Comparison of ENCODE assay signal across 13 cellular contexts in genomic region chr15:24682905-24683304, GRCh38. TPM values are rescaled to one million over a fixed set of nuclear protein-coding genes. Genes with fewer than 3 reads are reported as not detected.
"Had no signal": no experiment of that assay in that cellular context is flagged by ENCODE, and none has a peak within 500 bp of the region (broad histone marks: within the 10 kb centered on the region; RNA-seq: fewer than 3 reads in every experiment).

No MANE protein-coding gene starts in this region.

RNA-seq across cellular contexts. Expression of gene NPAP1, which starts 7.3 kb away (rescaled TPM):
- total RNA-seq: kidney epithelial cell, left cardiac atrium, left ventricle myocardium superior, lung microvascular endothelial cell, mononuclear cell, natural killer cell, osteocyte, posterior vena cava, psoas muscle, subcutaneous adipose tissue, suprapubic skin, thoracic aorta had no signal
- polyA plus RNA-seq: psoas muscle, spleen had no signal
